ENCODE assay signal across 8 cellular contexts in genomic region chr17:19744492-19744891, GRCh38. TPM values are rescaled to one million over a fixed set of nuclear protein-coding genes. Genes with fewer than 3 reads are reported as not detected.
DNase-seq lines count a peak whose midpoint lies in the region; ATAC-seq and TF ChIP-seq lines count a peak whose summit lies in the region.

No MANE protein-coding gene starts in this region.

- no peak for TF ChIP-seq CTCF in activated B cell treated with CpG ODN at 0.5 μM for 24 hours (IDR thresholded peaks at IDR 0.05)

- H3K9me3 ChIP-seq in GM23248 (ENCODE audit: low read depth) = no peaks in the 10 kb centered on the region

- H3K27ac Mint-ChIP-seq in activated B cell treated with CpG ODN at 0.5 μM for 24 hours = no peak overlapping the region

- peaks cover 13% of the 10 kb centered on the region for H3K27me3 Mint-ChIP-seq in activated B cell treated with CpG ODN at 0.5 μM for 24 hours

- H3K9me2 ChIP-seq in GM23248 (ENCODE audit: insufficient read depth) = no peaks in the 10 kb centered on the region

- H3K27ac ChIP-seq in GM23248 = no peak overlapping the region
- H3K27ac ChIP-seq in skin epidermis = peak overlapping the region in 19 of 21 experiments; percentile 14 to 93 (median 80)

- no peak overlapping the region for H3K9ac ChIP-seq in GM23248

- H3K27me3 ChIP-seq in GM23248 (replicated peaks; ENCODE audit: insufficient read depth) = no peaks in the 10 kb centered on the region

- intact Hi-C loops in activated B cell treated with CpG ODN at 0.5 μM for 24 hours (cut with micrococcal nuclease) (loop anchor here (2.0 kb wide), 1 partner anchor 18 kb away; no protein-coding TSS in a partner anchor), left ventricle myocardium superior (cut with micrococcal nuclease) (no loop called here)

- H3K36me3 ChIP-seq in GM23248 (ENCODE audit: low read depth) = no peaks in the 10 kb centered on the region

- H3K4me3 ChIP-seq in GM23248 (peak overlapping the region; percentile 26; the same call in 1 of the 2 replicates), skin epidermis (peak overlapping the region; percentile 31 to 47 (median 38))

- ATAC-seq in activated B cell treated with CpG ODN at 0.5 μM for 24 hours (ENCODE audit: low read depth) = peak; percentile 26
- ATAC-seq in left ventricle myocardium superior = peak; percentile 68
- no peak for ATAC-seq in GM19324 (IDR thresholded peaks at IDR 0.05; ENCODE audit: low FRiP score, unreplicated experiment)
- ATAC-seq in HG03039 (IDR thresholded peaks at IDR 0.05; ENCODE audit: unreplicated experiment) = no peak

- H3K4me2 ChIP-seq in GM23248 (ENCODE audit: unreplicated experiment) = no peak overlapping the region

- 11 to 20% methylated on average over 10 to 26 of the region's 26 CpGs for whole genome bisulfite sequencing in GM23248 (ENCODE audit: low coverage in 1 of 2, low lambda C conversion rate in 2 of 2, missing lambda C conversion rate in 2 of 2), 2 experiments

- DNase-seq in GM23248 = no peak
- DNase-seq in activated B cell treated with CpG ODN at 0.5 μM for 24 hours = no peak
- no peak for DNase-seq in left ventricle myocardium superior
- DNase-seq in HEK293T (ENCODE audit: extremely low spot score) = no peak
- DNase-seq in SHP77 treated with DMSO at 0.1 percent for 48 hours (lab: John Stamatoyannopoulos, UW) = no peak

- POLR2A ChIA-PET in activated B cell treated with CpG ODN at 0.5 μM for 24 hours (lab: Charles Lee) (interaction anchor here (0.5 to 1.9 kb wide), 3 partner anchors 9 to 236 kb away, joined by 5 to 7 read pairs (median 5); no protein-coding TSS in a partner anchor), HEK293T (lab: Yijun Ruan, JAX) (interaction anchor here (0.6 to 4.7 kb wide), 15 partner anchors 9 to 440 kb away, joined by 3 to 46 read pairs (median 6); partner anchors contain the start of genes ALDH3A2, MAPK7 and SLC47A1)

- H2AFZ ChIP-seq in GM23248 = peak overlapping the region; percentile 57; the same call in 1 of the 2 replicates

- peaks cover 7% of the 10 kb centered on the region for H3K4me1 ChIP-seq in GM23248 (ENCODE audit: insufficient read depth)

- no peaks in the 10 kb centered on the region for H3K9me3 Mint-ChIP-seq in activated B cell treated with CpG ODN at 0.5 μM for 24 hours

- H3K4me3 Mint-ChIP-seq in activated B cell treated with CpG ODN at 0.5 μM for 24 hours = peak overlapping the region; percentile 80

- H3K36me3 Mint-ChIP-seq in activated B cell treated with CpG ODN at 0.5 μM for 24 hours (ENCODE audit: low read depth) = no peaks in the 10 kb centered on the region

- no peaks in the 10 kb centered on the region for H3F3A ChIP-seq in GM23248 (ENCODE audit: insufficient read depth)

- no peaks in the 10 kb centered on the region for H4K20me1 ChIP-seq in GM23248 (ENCODE audit: insufficient read depth)

- in situ Hi-C loops in GM23248 (cut with MboI) = loop anchor here (10.0 kb wide), 1 partner anchor 60 kb away; no protein-coding TSS in a partner anchor

- no peaks in the 10 kb centered on the region for H3K79me2 ChIP-seq in GM23248 (ENCODE audit: insufficient read depth)

- CTCF ChIA-PET in activated B cell treated with CpG ODN at 0.5 μM for 24 hours (lab: Charles Lee) (interaction anchor here (0.6 to 2.1 kb wide), 10 partner anchors 10 to 438 kb away, joined by 3 to 18 read pairs (median 4); partner anchors contain the start of genes ALDH3A2, B9D1 and MAPK7), HEK293T (lab: Yijun Ruan, JAX) (interaction anchor here (0.5 to 3.6 kb wide), 19 partner anchors 9 to 382 kb away, joined by 3 to 16 read pairs (median 3); partner anchors contain the start of genes ALDH3A2 and B9D1)

- peaks cover 6% of the 10 kb centered on the region for H3K4me1 Mint-ChIP-seq in activated B cell treated with CpG ODN at 0.5 μM for 24 hours

TF ChIP-seq in HEK293T, 16 proteins besides CTCF, POLR2A, EP300 and RAD21:
- TF ChIP-seq L3MBTL2 (conservative IDR thresholded peaks at IDR 0.05) (no peak), FOXM1 (IDR thresholded peaks at IDR 0.05; ENCODE audit: borderline replicate concordance) (no peak), BHLHE40 (IDR thresholded peaks at IDR 0.05; ENCODE audit: borderline replicate concordance) (no peak), CTBP1 (IDR thresholded peaks at IDR 0.05; ENCODE audit: borderline replicate concordance) (no peak), LEF1 (IDR thresholded peaks at IDR 0.05; ENCODE audit: borderline replicate concordance) (no peak), FOXA1 (IDR thresholded peaks at IDR 0.05) (no peak), FOXK2 (IDR thresholded peaks at IDR 0.05) (no peak), PKNOX1 (IDR thresholded peaks at IDR 0.05) (no peak), HDGF (IDR thresholded peaks at IDR 0.05; ENCODE audit: borderline replicate concordance) (no peak), ARNT (IDR thresholded peaks at IDR 0.05) (no peak), TARDBP (IDR thresholded peaks at IDR 0.05) (no peak), SUZ12 (IDR thresholded peaks at IDR 0.05) (no peak), SP1 (IDR thresholded peaks at IDR 0.05) (no peak), ELF4 (IDR thresholded peaks at IDR 0.05) (no peak), ZNF384 (IDR thresholded peaks at IDR 0.05) (no peak), NFRKB (IDR thresholded peaks at IDR 0.05) (no peak)
TF ChIP-seq in HEK293T: peak in this region for 0.

RNA-seq across cellular contexts. Expression of gene ALDH3A1, which starts 3.6 kb away (rescaled TPM):
- 1.2 and 22.1 TPM in 2 replicates for total RNA-seq in GM23248 (2014; rRNA removed; shearing (Covaris generic))
- 0.55 TPM in 1 of 2 replicates, not detected in the other for polyA plus RNA-seq in GM23248 (2016; fragmentation: Nextera tagmentation; extraction: Ambion mirVana)
- total RNA-seq in activated B cell treated with CpG ODN at 0.5 μM for 24 hours (not detected in 2 replicates), left ventricle myocardium superior (not detected)

RNA-seq across cellular contexts. Expression of gene SLC47A2, which starts 28.1 kb away (rescaled TPM):
- total RNA-seq in GM23248 (2014; rRNA removed; shearing (Covaris generic)) = not detected in 2 replicates
- not detected in 2 replicates for polyA plus RNA-seq in GM23248 (2016; fragmentation: Nextera tagmentation; extraction: Ambion mirVana)
- total RNA-seq in activated B cell treated with CpG ODN at 0.5 μM for 24 hours (not detected in 2 replicates), left ventricle myocardium superior (not detected)

Comparison
In these comparisons a context has a peak if more than half of its experiments do, and no peak if none do; other contexts are left out.
1. ATAC-seq: peak in activated B cell treated with CpG ODN at 0.5 μM for 24 hours (single experiment) and left ventricle myocardium superior (single experiment); none in GM19324 (single experiment) and HG03039 (single experiment).